1 cellular context compared by ENCODE assay signal in genomic region chr19:45179848-45180370, GRCh38.
TF ChIP-seq lines count a peak whose summit lies in the region.

No MANE protein-coding gene starts in this region.

TF ChIP-seq in HEK293, 187 proteins besides CTCF, POLR2A, EP300 and RAD21 (continued from another document):
- TF ChIP-seq ZNF580 (tag by site-specific recombination; IDR thresholded peaks at IDR 0.05) (no peak), ZNF214 (tag by site-specific recombination; IDR thresholded peaks at IDR 0.05; ENCODE audit: borderline replicate concordance) (no peak), OSR2 (tag by site-specific recombination; IDR thresholded peaks at IDR 0.05) (no peak), ZBTB17 (tag by site-specific recombination; IDR thresholded peaks at IDR 0.05) (peak; percentile 39; the same call in 1 of the 2 replicates), PRDM10 (tag by site-specific recombination; IDR thresholded peaks at IDR 0.05) (peak; percentile 62), ZNF664 (tag by site-specific recombination; IDR thresholded peaks at IDR 0.05) (no peak), ZNF362 (tag by site-specific recombination; IDR thresholded peaks at IDR 0.05) (peak; percentile 13; the same call in 1 of the 2 replicates), GLIS1 (tag by site-specific recombination; IDR thresholded peaks at IDR 0.05) (0 out of 2 replicates have a peak, but pooled peaks have one; percentile 9)
